ENCODE assay signal across 16 cellular contexts in genomic region chr7:27897001-27897400, GRCh38.
DNase-seq lines count a peak whose midpoint lies in the region; ATAC-seq, FAIRE-seq and TF ChIP-seq lines count a peak whose summit lies in the region.
"Had no signal": no experiment of that assay in that cellular context is flagged by ENCODE, and none has a peak within 500 bp of the region (broad histone marks: within the 10 kb centered on the region; RNA-seq: fewer than 3 reads in every experiment).

No MANE protein-coding gene starts in this region.

- 25 to 52% (median 43%) methylated on average over 6 of the region's 6 CpGs for WGBS in small intestine, 3 donors

- peak; percentile 30 for DNase-seq in LHCN-M2 (ENCODE audit: low read depth)
- peak; percentile 71 for DNase-seq in astrocyte of the hippocampus (ENCODE audit: low read depth, low spot score)
- DNase-seq in left lung, result peak in 1 of 2 donors; percentile 58
- peak; percentile 10 for DNase-seq in small intestine
- DNase-seq in mesenteric fat pad (ENCODE audit: low spot score), result no peak
- DNase-seq in NCI-H187 (lab: John Stamatoyannopoulos, UW), result no peak
- no peak for DNase-seq in LoVo (ENCODE audit: low spot score)
- DNase-seq: central memory CD4-positive, alpha-beta T cell; effector memory CD8-positive, alpha-beta T cell; foreskin keratinocyte; NCI-H2171; nucleus accumbens had no signal

- no peak for TF ChIP-seq CTCF in left lung (IDR thresholded peaks at IDR 0.05)

- H3K27me3 ChIP-seq in left lung (no peaks in the 10 kb centered on the region), small intestine (ENCODE audit: control insufficient read depth in 2 of 2, insufficient read depth in 2 of 2, low read length in 2 of 2) (no peaks in the 10 kb centered on the region)
- H3K27me3 ChIP-seq: BLaER1, foreskin keratinocyte had no signal

- H3K27ac ChIP-seq in left lung, result peak overlapping the region; percentile 50 to 67
- H3K27ac ChIP-seq in small intestine (ENCODE audit: low read depth in 1 of 2, low read length in 1 of 2), result no peak overlapping the region
- H3K27ac ChIP-seq: BLaER1, foreskin keratinocyte, skin epidermis, thoracic aorta had no signal

- H3K9me3 ChIP-seq in left lung, result no peaks in the 10 kb centered on the region
- H3K9me3 ChIP-seq in small intestine (ENCODE audit: control insufficient read depth, low read depth), result no peaks in the 10 kb centered on the region
- H3K9me3 ChIP-seq: BLaER1, thoracic aorta had no signal

- H3K4me1 ChIP-seq in left lung (peaks cover 9 to 62% of the 10 kb centered on the region in 2 donors), small intestine (ENCODE audit: control insufficient read depth in 2 of 2, insufficient read depth in 1 of 2, low read depth in 1 of 2, low read length in 1 of 2) (peaks cover 6 to 8% of the 10 kb centered on the region in 2 donors)
- H3K4me1 ChIP-seq: foreskin keratinocyte had no signal

- peak; percentile 75 for ATAC-seq in left lung
- ATAC-seq: activated CD4-positive, CD25-positive, alpha-beta regulatory T cell treated with anti-CD3 and anti-CD28 coated beads, Interleukin-2, amount 50 U/mL, for 24 hours; effector memory CD8-positive, alpha-beta T cell; foreskin keratinocyte had no signal

- FAIRE-seq in small intestine (lab: Jason Lieb, UNC), result no peak

- H3K4me3 ChIP-seq in left lung, result no peak overlapping the region
- no peak overlapping the region for H3K4me3 ChIP-seq in small intestine (ENCODE audit: low read depth in 1 of 2, low read length in 2 of 2)
- H3K4me3 ChIP-seq: BLaER1, skin epidermis, thoracic aorta had no signal

- intact Hi-C loops in left lung (cut with DNase I), result no loop called here

- H3K36me3 ChIP-seq in left lung, result peaks cover 0 to 10% of the 10 kb centered on the region in 2 donors
- no peaks in the 10 kb centered on the region for H3K36me3 ChIP-seq in small intestine (ENCODE audit: control insufficient read depth in 2 of 2, insufficient read depth in 2 of 2, low read length in 2 of 2)
- H3K36me3 ChIP-seq: thoracic aorta had no signal

Comparison
In these comparisons a context has a peak if more than half of its experiments do, and no peak if none do; other contexts are left out.
1. DNase-seq: peak in LHCN-M2 (single experiment), astrocyte of the hippocampus (single experiment) and small intestine (single experiment); none in mesenteric fat pad (single experiment), NCI-H187 (0 of 2) and LoVo (single experiment).
2. H3K27ac ChIP-seq: peak in left lung (2 of 2); none in small intestine (0 of 2).